In the genomic region with DNA sequence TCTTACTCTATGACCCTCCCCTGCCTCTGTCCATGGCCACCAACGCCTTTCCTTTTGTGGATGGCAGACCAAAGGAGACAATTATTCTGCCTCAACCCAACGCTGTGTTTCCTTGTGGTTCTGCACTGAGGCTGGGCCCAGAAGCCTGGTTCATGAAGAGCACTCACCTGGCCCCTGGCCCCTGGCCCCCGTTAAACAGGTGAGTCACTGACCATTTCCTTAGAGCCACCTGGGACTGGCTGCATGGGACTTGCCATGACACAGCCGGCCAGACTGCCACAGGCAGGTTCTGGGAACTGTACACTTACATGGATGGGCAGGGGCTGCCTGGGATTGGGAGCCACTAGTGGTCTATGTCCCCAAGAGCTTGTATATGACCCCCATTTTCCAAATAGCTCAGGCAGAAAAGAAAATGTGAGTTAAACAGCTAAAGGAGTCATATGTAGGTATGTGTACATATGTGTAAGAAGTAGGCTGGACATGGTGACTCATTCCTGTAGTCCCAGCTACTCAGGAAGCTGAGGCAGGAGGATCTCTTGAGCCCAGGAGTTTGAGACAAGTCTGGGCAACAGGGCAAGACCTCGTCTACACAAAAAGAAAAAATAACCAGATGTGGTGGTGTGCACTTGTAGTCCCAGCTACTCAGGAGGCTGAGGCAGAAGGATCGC, we compare ENCODE assay signal across 14 cellular contexts.
DNase-seq lines count a peak whose midpoint lies in the region; ATAC-seq and TF ChIP-seq lines count a peak whose summit lies in the region.
"Had no signal": no experiment of that assay in that cellular context is flagged by ENCODE, and none has a peak within 500 bp of the region (broad histone marks: within the 10 kb centered on the region; RNA-seq: fewer than 3 reads in every experiment).

No MANE protein-coding gene starts in this region.

- H3K9me3 Mint-ChIP-seq in activated naive CD4-positive, alpha-beta T cell treated with anti-CD3 and anti-CD28 coated beads for 36 hours: peaks cover 9% of the 10 kb centered on the region

- no peaks in the 10 kb centered on the region for H3K27me3 Mint-ChIP-seq in activated naive CD4-positive, alpha-beta T cell treated with anti-CD3 and anti-CD28 coated beads for 36 hours (ENCODE audit: low read depth)

- no peak overlapping the region for H3K4me3 ChIP-seq in brain microvascular endothelial cell (ENCODE audit: low read depth, low read length)
- no peak overlapping the region for H3K4me3 ChIP-seq in left lung
- H3K4me3 ChIP-seq in MM.1S (ENCODE audit: low read length): no peak overlapping the region
- no peak overlapping the region for H3K4me3 ChIP-seq in adrenal gland
- H3K4me3 ChIP-seq: ascending aorta, SK-N-MC, spleen had no signal

- H3K27me3 ChIP-seq in brain microvascular endothelial cell (replicated peaks) (no peaks in the 10 kb centered on the region), left lung (no peaks in the 10 kb centered on the region), MM.1S (replicated peaks; ENCODE audit: insufficient read depth, low read length) (no peaks in the 10 kb centered on the region), adrenal gland (no peaks in the 10 kb centered on the region)
- H3K27me3 ChIP-seq: ascending aorta, spleen had no signal

- no peak overlapping the region for H2AFZ ChIP-seq in MM.1S (ENCODE audit: low read length)
- H2AFZ ChIP-seq: parathyroid adenoma had no signal

- H3K79me2 ChIP-seq in MM.1S (ENCODE audit: low read length): no peaks in the 10 kb centered on the region
- H3K79me2 ChIP-seq: parathyroid adenoma had no signal

- H3K4me2 ChIP-seq in MM.1S (ENCODE audit: low read depth, low read length): no peak overlapping the region

- TF ChIP-seq CTCF in brain microvascular endothelial cell (IDR thresholded peaks at IDR 0.05; ENCODE audit: low read depth, low read length, missing control alignments): no peak
- no peak for TF ChIP-seq CTCF in left lung (IDR thresholded peaks at IDR 0.05)
- TF ChIP-seq CTCF in MM.1S (IDR thresholded peaks at IDR 0.05; ENCODE audit: low read length): no peak
- no peak for TF ChIP-seq CTCF in adrenal gland (IDR thresholded peaks at IDR 0.05)

- CTCF ChIA-PET in activated naive CD4-positive, alpha-beta T cell treated with anti-CD3 and anti-CD28 coated beads for 36 hours (lab: Charles Lee): no interaction called here

- no peak for TF ChIP-seq POLR2A in adrenal gland (IDR thresholded peaks at IDR 0.05)

- no peaks in the 10 kb centered on the region for H3F3A ChIP-seq in MM.1S (ENCODE audit: insufficient read depth, low read length)

- intact Hi-C loops in activated naive CD4-positive, alpha-beta T cell treated with anti-CD3 and anti-CD28 coated beads for 36 hours (cut with micrococcal nuclease): no loop called here
- intact Hi-C loops in left lung (cut with DNase I): no loop called here
- intact Hi-C loops in adrenal gland (cut with DNase I): no loop called here

- H3K27ac ChIP-seq in brain microvascular endothelial cell (no peak overlapping the region), left lung (no peak overlapping the region), MM.1S (ENCODE audit: low read length) (no peak overlapping the region), adrenal gland (no peak overlapping the region)
- H3K27ac ChIP-seq: ascending aorta, parathyroid adenoma, SK-N-MC had no signal

- H3K4me1 ChIP-seq in left lung: no peaks in the 10 kb centered on the region
- H3K4me1 ChIP-seq in MM.1S (ENCODE audit: low read length): no peaks in the 10 kb centered on the region
- H3K4me1 ChIP-seq in adrenal gland (replicated peaks in 1 of 2): no peaks in the 10 kb centered on the region
- H3K4me1 ChIP-seq: ascending aorta, parathyroid adenoma had no signal

- 90 to 96% (median 95%) methylated on average over 4 to 6 of the region's 6 CpGs for WGBS in adrenal gland, 4 donors

- H3K4me3 Mint-ChIP-seq in activated naive CD4-positive, alpha-beta T cell treated with anti-CD3 and anti-CD28 coated beads for 36 hours: no peak overlapping the region
- H3K4me3 Mint-ChIP-seq: IgD-negative memory B cell had no signal

- in situ Hi-C loops in brain microvascular endothelial cell (cut with HindIII; ENCODE audit: low pct_ligation_motif_present, low sequenced_read_pairs): no loop called here

- no peaks in the 10 kb centered on the region for H4K20me1 ChIP-seq in MM.1S (ENCODE audit: insufficient read depth, low read length)

- H3K36me3 ChIP-seq in brain microvascular endothelial cell (replicated peaks) (no peaks in the 10 kb centered on the region), left lung (no peaks in the 10 kb centered on the region), MM.1S (replicated peaks; ENCODE audit: insufficient read depth, low read length) (no peaks in the 10 kb centered on the region), adrenal gland (replicated peaks in 1 of 2) (no peaks in the 10 kb centered on the region)
- H3K36me3 ChIP-seq: ascending aorta, spleen had no signal

- peak; percentile 53 for DNase-seq in activated naive CD4-positive, alpha-beta T cell treated with anti-CD3 and anti-CD28 coated beads for 36 hours
- DNase-seq in activated naive CD4-positive, alpha-beta T cell treated with Interleukin-2 at 50 U/mL for 16 hours: no peak
- DNase-seq in LHCN-M2 (ENCODE audit: low read depth) (peak; percentile 32), brain microvascular endothelial cell (peak; percentile 30), left lung (no peak), MM.1S (no peak), adrenal gland (no peak), NOMO-1 treated with DMSO at 0.1 percent for 48 hours (lab: John Stamatoyannopoulos, UW; ENCODE audit: unreplicated experiment) (no peak)
- DNase-seq: NCI-H446, spleen had no signal

- no peaks in the 10 kb centered on the region for H3K9me3 ChIP-seq in left lung
- no peaks in the 10 kb centered on the region for H3K9me3 ChIP-seq in MM.1S (replicated peaks; ENCODE audit: insufficient read depth, low read length)
- H3K9me3 ChIP-seq in adrenal gland (replicated peaks in 1 of 3): no peaks in the 10 kb centered on the region
- H3K9me3 ChIP-seq: ascending aorta had no signal

- H3K9me2 ChIP-seq in MM.1S (replicated peaks; ENCODE audit: insufficient read depth, low read length): no peaks in the 10 kb centered on the region

- H3K27ac Mint-ChIP-seq in activated naive CD4-positive, alpha-beta T cell treated with anti-CD3 and anti-CD28 coated beads for 36 hours: peak overlapping the region; percentile 58
- H3K27ac Mint-ChIP-seq: IgD-negative memory B cell had no signal

- ATAC-seq in left lung: peak; percentile 38

- peaks cover 71% of the 10 kb centered on the region for H3K4me1 Mint-ChIP-seq in activated naive CD4-positive, alpha-beta T cell treated with anti-CD3 and anti-CD28 coated beads for 36 hours (ENCODE audit: low read depth)
- H3K4me1 Mint-ChIP-seq: IgD-negative memory B cell had no signal

- H3K9ac ChIP-seq in MM.1S (ENCODE audit: low read length): no peak overlapping the region
- H3K9ac ChIP-seq: parathyroid adenoma had no signal

- H3K36me3 Mint-ChIP-seq in activated naive CD4-positive, alpha-beta T cell treated with anti-CD3 and anti-CD28 coated beads for 36 hours (ENCODE audit: low read depth): peaks cover 67% of the 10 kb centered on the region

Comparison
In these comparisons a context has a peak if more than half of its experiments do, and no peak if none do; other contexts are left out.
1. DNase-seq: peak in activated naive CD4-positive, alpha-beta T cell treated with anti-CD3 and anti-CD28 coated beads for 36 hours (single experiment), LHCN-M2 (single experiment) and brain microvascular endothelial cell (single experiment); none in activated naive CD4-positive, alpha-beta T cell treated with Interleukin-2 at 50 U/mL for 16 hours (single experiment), left lung (0 of 2), MM.1S (single experiment), adrenal gland (0 of 7) and NOMO-1 treated with DMSO at 0.1 percent for 48 hours (single experiment).